1 cellular context compared by ENCODE assay signal in genomic region chr15:55897560-55898336, GRCh38.
TF ChIP-seq lines count a peak whose summit lies in the region.

No MANE protein-coding gene starts in this region.

TF ChIP-seq in A549, 52 proteins besides CTCF, POLR2A, EP300 and RAD21 (continued from another document):
- 0 out of 2 replicates have a peak, but pooled peaks have one; percentile 42 for TF ChIP-seq RARB (CRISPR knock-in tag; IDR thresholded peaks at IDR 0.05)
- TF ChIP-seq CBX8 (IDR thresholded peaks at IDR 0.05): no peak
- no peak for TF ChIP-seq HEYL (CRISPR knock-in tag; IDR thresholded peaks at IDR 0.05)
- TF ChIP-seq EHF (CRISPR knock-in tag; IDR thresholded peaks at IDR 0.05): no peak
- no peak for TF ChIP-seq MYC (IDR thresholded peaks at IDR 0.05; ENCODE audit: borderline replicate concordance, low read length)
- TF ChIP-seq SMC3 (IDR thresholded peaks at IDR 0.05): peak; percentile 77
- TF ChIP-seq MAX (IDR thresholded peaks at IDR 0.05): no peak; the same call in 1 of the 2 replicates
- TF ChIP-seq HDAC2 (IDR thresholded peaks at IDR 0.05): no peak
- no peak for TF ChIP-seq CHD2 (IDR thresholded peaks at IDR 0.05; ENCODE audit: low read length, partially characterized antibody)
- no peak for TF ChIP-seq ELK1 (IDR thresholded peaks at IDR 0.05; ENCODE audit: low read depth, low read length)
- no peak for TF ChIP-seq USF2 (IDR thresholded peaks at IDR 0.05)
- TF ChIP-seq E2F6 (IDR thresholded peaks at IDR 0.05; ENCODE audit: borderline replicate concordance, low read depth): no peak
- TF ChIP-seq HES2 (IDR thresholded peaks at IDR 0.05): no peak
- no peak for TF ChIP-seq RNF2 (IDR thresholded peaks at IDR 0.05; ENCODE audit: borderline replicate concordance, low read depth)
- no peak; the same call in 1 of the 2 replicates for TF ChIP-seq HMGXB4 (CRISPR knock-in tag; IDR thresholded peaks at IDR 0.05; ENCODE audit: borderline replicate concordance)
- no peak for TF ChIP-seq JUNB (IDR thresholded peaks at IDR 0.05)
